In the genomic region with DNA sequence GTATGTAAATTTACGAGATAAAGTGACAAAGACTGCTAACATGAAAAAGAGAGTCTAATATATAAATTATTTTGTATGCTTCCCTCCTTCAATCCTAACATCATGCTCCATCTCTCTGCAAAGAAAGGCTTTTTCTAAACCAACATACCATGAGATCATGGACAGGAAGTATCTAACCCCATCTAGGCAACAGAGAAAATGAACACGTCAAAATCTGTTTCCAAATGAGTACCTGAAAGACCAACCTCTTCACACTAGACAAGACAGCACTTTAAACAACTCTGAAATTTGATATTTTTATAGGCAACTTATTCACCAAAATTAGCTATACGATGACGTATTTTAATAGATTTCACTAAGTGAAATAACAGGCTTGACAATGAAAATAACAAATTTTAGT, we compare ENCODE assay signal across 13 cellular contexts. TPM values are rescaled to one million over a fixed set of nuclear protein-coding genes. Genes with fewer than 3 reads are reported as not detected.
A peak's percentile ranks its signal among the peaks of the same experiment; 100 is the strongest.
DNase-seq lines count a peak whose midpoint lies in the region; ATAC-seq lines count a peak whose summit lies in the region.
"Had no signal": no experiment of that assay in that cellular context is flagged by ENCODE, and none has a peak within 500 bp of the region (broad histone marks: within the 10 kb centered on the region; RNA-seq: fewer than 3 reads in every experiment).

No MANE protein-coding gene starts in this region.

- H3K36me3 Mint-ChIP-seq in activated naive CD8-positive, alpha-beta T cell treated with anti-CD3 and anti-CD28 coated beads, Interleukin-2, amount 50 U/mL, for 24 hours (ENCODE audit: low read depth) = peaks cover 16% of the 10 kb centered on the region

- H3K4me3 Mint-ChIP-seq in activated naive CD8-positive, alpha-beta T cell treated with anti-CD3 and anti-CD28 coated beads, Interleukin-2, amount 50 U/mL, for 24 hours = no peak overlapping the region
- H3K4me3 Mint-ChIP-seq: CD4-positive, alpha-beta T cell had no signal

- H3K9me3 Mint-ChIP-seq in activated naive CD8-positive, alpha-beta T cell treated with anti-CD3 and anti-CD28 coated beads, Interleukin-2, amount 50 U/mL, for 24 hours = no peaks in the 10 kb centered on the region
- H3K9me3 Mint-ChIP-seq: CD4-positive, alpha-beta T cell had no signal

- peaks cover 12% of the 10 kb centered on the region for H3K4me1 Mint-ChIP-seq in activated naive CD8-positive, alpha-beta T cell treated with anti-CD3 and anti-CD28 coated beads, Interleukin-2, amount 50 U/mL, for 24 hours

- H3K27ac Mint-ChIP-seq in activated naive CD8-positive, alpha-beta T cell treated with anti-CD3 and anti-CD28 coated beads, Interleukin-2, amount 50 U/mL, for 24 hours = no peak overlapping the region
- H3K27ac Mint-ChIP-seq: CD4-positive, alpha-beta T cell had no signal

- no peak for DNase-seq in activated naive CD8-positive, alpha-beta T cell treated with anti-CD3 and anti-CD28 coated beads, Interleukin-2, amount 50 U/mL, for 24 hours
- DNase-seq in NOMO-1 (lab: John Stamatoyannopoulos, UW; ENCODE audit: unreplicated experiment in 2 of 2) (no peak), NCI-H446 treated with DMSO at 0.1 percent for 48 hours (lab: John Stamatoyannopoulos, UW) (no peak), putamen (ENCODE audit: low spot score) (no peak), mesenteric fat pad (ENCODE audit: low spot score) (no peak)
- DNase-seq: CD4-positive, alpha-beta T cell; mammary epithelial cell; NCI-H1092 treated with DMSO at 0.1 percent for 48 hours; NCI-H526 had no signal

- no peaks in the 10 kb centered on the region for H3K27me3 Mint-ChIP-seq in activated naive CD8-positive, alpha-beta T cell treated with anti-CD3 and anti-CD28 coated beads, Interleukin-2, amount 50 U/mL, for 24 hours
- H3K27me3 Mint-ChIP-seq: CD4-positive, alpha-beta T cell had no signal

- ATAC-seq in GM18868 (IDR thresholded peaks at IDR 0.05; ENCODE audit: unreplicated experiment) = peak; percentile 85
- peak; percentile 77 for ATAC-seq in GM21390 (IDR thresholded peaks at IDR 0.05; ENCODE audit: unreplicated experiment)
- peak; percentile 88 for ATAC-seq in HG03103 (IDR thresholded peaks at IDR 0.05; ENCODE audit: low read depth, unreplicated experiment)
- ATAC-seq in activated naive CD8-positive, alpha-beta T cell treated with anti-CD3 and anti-CD28 coated beads, Interleukin-2, amount 50 U/mL, for 24 hours = peak; percentile 72

RNA-seq across cellular contexts. Expression of a gene that starts 54.6 kb away (rescaled TPM):
- 147 TPM for total RNA-seq in mesenteric fat pad
- total RNA-seq: G401 had no signal
